In genomic region chr21:44828362-44829056, GRCh38 we compare ENCODE assay signal across 26 cellular contexts.
"Had no signal": no experiment of that assay in that cellular context is flagged by ENCODE, and none has a peak within 500 bp of the region (broad histone marks: within the 10 kb centered on the region; RNA-seq: fewer than 3 reads in every experiment).

No MANE protein-coding gene starts in this region.

- H3K27ac ChIP-seq: adrenal gland, left ventricle myocardium inferior, neutrophil, pancreas, psoas muscle, right atrium auricular region, transverse colon, uterus had no signal

- ATAC-seq: activated CD8-positive, alpha-beta memory T cell treated with anti-CD3 and anti-CD28 coated beads, Interleukin-2, amount 10 ng/mL, durations not matched to agents 7 days and 5 days; activated CD8-positive, alpha-beta T cell treated with anti-CD3 and anti-CD28 coated beads for 36 hours; esophagus mucosa; pancreas; psoas muscle had no signal

- H3K4me1 Mint-ChIP-seq: activated CD8-positive, alpha-beta memory T cell treated with anti-CD3 and anti-CD28 coated beads, Interleukin-2, amount 10 ng/mL, durations not matched to agents 7 days and 5 days; nephron had no signal

- H3K4me3 Mint-ChIP-seq: activated B cell treated with CpG ODN at 0.5 μM for 24 hours; activated CD8-positive, alpha-beta memory T cell treated with anti-CD3 and anti-CD28 coated beads, Interleukin-2, amount 10 ng/mL, durations not matched to agents 7 days and 5 days; activated CD8-positive, alpha-beta T cell treated with anti-CD3 and anti-CD28 coated beads for 36 hours; mesothelial cell of epicardium; nephron had no signal

- H3K36me3 ChIP-seq: adrenal gland, left ventricle myocardium inferior, neutrophil, pancreas, right atrium auricular region, transverse colon, uterus had no signal

- H3K27me3 ChIP-seq: adrenal gland, pancreas, right atrium auricular region, transverse colon, uterus had no signal

- H3K27ac Mint-ChIP-seq: activated B cell treated with CpG ODN at 0.5 μM for 24 hours; activated CD8-positive, alpha-beta memory T cell treated with anti-CD3 and anti-CD28 coated beads, Interleukin-2, amount 10 ng/mL, durations not matched to agents 7 days and 5 days; mesothelial cell of epicardium; nephron had no signal

- H3K9me3 ChIP-seq: adrenal gland, neutrophil, pancreas, uterus had no signal

- FAIRE-seq: astrocyte, endothelial cell of umbilical vein, frontal cortex, pancreas had no signal

- DNase-seq: activated B cell treated with CpG ODN at 0.5 μM for 24 hours; activated CD4-positive, alpha-beta T cell treated with anti-CD3 and anti-CD28 coated beads for 48 hours; activated CD8-positive, alpha-beta memory T cell treated with anti-CD3 and anti-CD28 coated beads, Interleukin-2, amount 10 ng/mL, durations not matched to agents 7 days and 5 days; activated CD8-positive, alpha-beta T cell treated with anti-CD3 and anti-CD28 coated beads for 36 hours; activated gamma-delta T cell; activated T-cell treated with anti-CD3 and anti-CD28 coated beads for 4 hours; adrenal gland; central memory CD4-positive, alpha-beta T cell; effector memory CD4-positive, alpha-beta T cell; hippocampal formation; left ventricle myocardium inferior; psoas muscle; stimulated activated CD4-positive, alpha-beta T cell treated with anti-CD3 and anti-CD28 coated beads, Interleukin-1b, Interleukin-23, amount 100 ng/mL, for 48 hours; T-helper 1 cell; T-helper 9 cell; transverse colon; uterus had no signal

- H3K27me3 Mint-ChIP-seq: activated B cell treated with CpG ODN at 0.5 μM for 24 hours; activated CD8-positive, alpha-beta T cell treated with anti-CD3 and anti-CD28 coated beads for 36 hours had no signal

- H3K4me3 ChIP-seq: adrenal gland, left ventricle myocardium inferior, pancreas, psoas muscle, right atrium auricular region, transverse colon, uterus had no signal

- H3K4me1 ChIP-seq: adrenal gland, left ventricle myocardium inferior, pancreas, psoas muscle, right atrium auricular region, transverse colon, uterus had no signal
